ENCODE assay signal across 8 cellular contexts in genomic region chr17:72419866-72420774, GRCh38.
A peak's percentile ranks its signal among the peaks of the same experiment; 100 is the strongest.
DNase-seq lines count a peak whose midpoint lies in the region; ATAC-seq lines count a peak whose summit lies in the region.

No MANE protein-coding gene starts in this region.

- peak overlapping the region; percentile 81 for H3K27ac ChIP-seq in epithelial cell of prostate

- DNase-seq in COLO668 (lab: John Stamatoyannopoulos, UW; ENCODE audit: unreplicated experiment) (peak; percentile 56), epithelial cell of prostate (ENCODE audit: low read depth, low spot score) (no peak), DMS53 (lab: John Stamatoyannopoulos, UW) (no peak), NCI-H1694 (lab: John Stamatoyannopoulos, UW) (no peak), mesenteric fat pad (ENCODE audit: low spot score) (no peak), OCI-M2 (lab: John Stamatoyannopoulos, UW; ENCODE audit: unreplicated experiment) (no peak)

- ATAC-seq in GM19455 (IDR thresholded peaks at IDR 0.05; ENCODE audit: unreplicated experiment): peak; percentile 30
- peak; percentile 55 for ATAC-seq in HG03432 (IDR thresholded peaks at IDR 0.05; ENCODE audit: unreplicated experiment)
